ENCODE assay signal across 1 cellular context in genomic region chr2:191758420-191759199, GRCh38.
TF ChIP-seq lines count a peak whose summit lies in the region.

No MANE protein-coding gene starts in this region.

TF ChIP-seq in HepG2, 621 proteins besides CTCF, POLR2A, EP300 and RAD21 (continued from another document):
- no peak for TF ChIP-seq ZNF547 (CRISPR knock-in tag; IDR thresholded peaks at IDR 0.05)
- TF ChIP-seq ZNF790 (CRISPR knock-in tag; IDR thresholded peaks at IDR 0.05; ENCODE audit: borderline replicate concordance): no peak
- TF ChIP-seq RBM39 (IDR thresholded peaks at IDR 0.05; ENCODE audit: low read depth, low read length, poor library complexity, severe bottlenecking): no peak
- no peak for TF ChIP-seq NCOR1 (IDR thresholded peaks at IDR 0.05; ENCODE audit: borderline replicate concordance, low read length)
- TF ChIP-seq ZSCAN29 (CRISPR knock-in tag; conservative IDR thresholded peaks at IDR 0.05): no peak
- no peak for TF ChIP-seq CBX2 (IDR thresholded peaks at IDR 0.05; ENCODE audit: low read depth, low read length)
- peak; percentile 62; the same call in 1 of the 2 replicates for TF ChIP-seq CBX2 (CRISPR knock-in tag; IDR thresholded peaks at IDR 0.05; ENCODE audit: low read depth)
- no peak for TF ChIP-seq ZNF770 (CRISPR knock-in tag; IDR thresholded peaks at IDR 0.05)
- TF ChIP-seq HDAC1 (CRISPR knock-in tag; IDR thresholded peaks at IDR 0.05): no peak
- TF ChIP-seq ZFP91 (CRISPR knock-in tag; IDR thresholded peaks at IDR 0.05; ENCODE audit: borderline replicate concordance): no peak
- TF ChIP-seq KLF6 (CRISPR knock-in tag; IDR thresholded peaks at IDR 0.05): no peak
- no peak for TF ChIP-seq ETS1 (CRISPR knock-in tag; IDR thresholded peaks at IDR 0.05)
- TF ChIP-seq NR1H2 (CRISPR knock-in tag; IDR thresholded peaks at IDR 0.05; ENCODE audit: borderline replicate concordance, low read depth): no peak
- peak; percentile 88 for TF ChIP-seq XRCC5 (optimal IDR thresholded peaks at IDR 0.05; ENCODE audit: low read length)
- no peak for TF ChIP-seq ARNT (IDR thresholded peaks at IDR 0.05)
- no peak for TF ChIP-seq FOXC1 (CRISPR knock-in tag; IDR thresholded peaks at IDR 0.05; ENCODE audit: borderline replicate concordance)
- 0 out of 2 replicates have a peak, but pooled peaks have one; percentile 35 for TF ChIP-seq TGIF2 (CRISPR knock-in tag; IDR thresholded peaks at IDR 0.05)
- no peak for TF ChIP-seq GABPA (IDR thresholded peaks at IDR 0.05; ENCODE audit: low read depth, low read length)
- TF ChIP-seq GABPA (CRISPR knock-in tag; IDR thresholded peaks at IDR 0.05; ENCODE audit: low read depth): no peak
- no peak for TF ChIP-seq KAT7 (CRISPR knock-in tag; IDR thresholded peaks at IDR 0.05; ENCODE audit: borderline replicate concordance)
- TF ChIP-seq ZNF12 (CRISPR knock-in tag; IDR thresholded peaks at IDR 0.05): 0 out of 2 replicates have a peak, but pooled peaks have one; percentile 27
- no peak for TF ChIP-seq WIZ (CRISPR knock-in tag; IDR thresholded peaks at IDR 0.05)
- TF ChIP-seq MTF2 (CRISPR knock-in tag; IDR thresholded peaks at IDR 0.05; ENCODE audit: borderline replicate concordance): no peak
- TF ChIP-seq ZNF142 (CRISPR knock-in tag; IDR thresholded peaks at IDR 0.05): no peak
- no peak for TF ChIP-seq FOXK2 (IDR thresholded peaks at IDR 0.05)
- TF ChIP-seq HNRNPH1 (optimal IDR thresholded peaks at IDR 0.05; ENCODE audit: low read depth, low read length): no peak
- no peak for TF ChIP-seq NAIF1 (CRISPR knock-in tag; IDR thresholded peaks at IDR 0.05; ENCODE audit: borderline replicate concordance)
- no peak for TF ChIP-seq PLRG1 (conservative IDR thresholded peaks at IDR 0.05)
- no peak for TF ChIP-seq ZNF704 (CRISPR knock-in tag; IDR thresholded peaks at IDR 0.05; ENCODE audit: borderline replicate concordance)
- TF ChIP-seq PAF1 (CRISPR knock-in tag; IDR thresholded peaks at IDR 0.05): no peak
- no peak for TF ChIP-seq ZNF3 (CRISPR knock-in tag; IDR thresholded peaks at IDR 0.05)
- no peak for TF ChIP-seq ZNF180 (CRISPR knock-in tag; IDR thresholded peaks at IDR 0.05; ENCODE audit: borderline replicate concordance, low read depth)
- TF ChIP-seq GATAD2A (CRISPR knock-in tag; IDR thresholded peaks at IDR 0.05): peak; percentile 35; the same call in 1 of the 2 replicates
- TF ChIP-seq ZNF616 (CRISPR knock-in tag; IDR thresholded peaks at IDR 0.05; ENCODE audit: low read depth): no peak
- TF ChIP-seq HCFC1 (IDR thresholded peaks at IDR 0.05; ENCODE audit: low read depth, low read length): no peak
- 0 out of 2 replicates have a peak, but pooled peaks have one; percentile 35 for TF ChIP-seq DNMT3B (CRISPR knock-in tag; conservative IDR thresholded peaks at IDR 0.05)
- TF ChIP-seq, protein P1, sequence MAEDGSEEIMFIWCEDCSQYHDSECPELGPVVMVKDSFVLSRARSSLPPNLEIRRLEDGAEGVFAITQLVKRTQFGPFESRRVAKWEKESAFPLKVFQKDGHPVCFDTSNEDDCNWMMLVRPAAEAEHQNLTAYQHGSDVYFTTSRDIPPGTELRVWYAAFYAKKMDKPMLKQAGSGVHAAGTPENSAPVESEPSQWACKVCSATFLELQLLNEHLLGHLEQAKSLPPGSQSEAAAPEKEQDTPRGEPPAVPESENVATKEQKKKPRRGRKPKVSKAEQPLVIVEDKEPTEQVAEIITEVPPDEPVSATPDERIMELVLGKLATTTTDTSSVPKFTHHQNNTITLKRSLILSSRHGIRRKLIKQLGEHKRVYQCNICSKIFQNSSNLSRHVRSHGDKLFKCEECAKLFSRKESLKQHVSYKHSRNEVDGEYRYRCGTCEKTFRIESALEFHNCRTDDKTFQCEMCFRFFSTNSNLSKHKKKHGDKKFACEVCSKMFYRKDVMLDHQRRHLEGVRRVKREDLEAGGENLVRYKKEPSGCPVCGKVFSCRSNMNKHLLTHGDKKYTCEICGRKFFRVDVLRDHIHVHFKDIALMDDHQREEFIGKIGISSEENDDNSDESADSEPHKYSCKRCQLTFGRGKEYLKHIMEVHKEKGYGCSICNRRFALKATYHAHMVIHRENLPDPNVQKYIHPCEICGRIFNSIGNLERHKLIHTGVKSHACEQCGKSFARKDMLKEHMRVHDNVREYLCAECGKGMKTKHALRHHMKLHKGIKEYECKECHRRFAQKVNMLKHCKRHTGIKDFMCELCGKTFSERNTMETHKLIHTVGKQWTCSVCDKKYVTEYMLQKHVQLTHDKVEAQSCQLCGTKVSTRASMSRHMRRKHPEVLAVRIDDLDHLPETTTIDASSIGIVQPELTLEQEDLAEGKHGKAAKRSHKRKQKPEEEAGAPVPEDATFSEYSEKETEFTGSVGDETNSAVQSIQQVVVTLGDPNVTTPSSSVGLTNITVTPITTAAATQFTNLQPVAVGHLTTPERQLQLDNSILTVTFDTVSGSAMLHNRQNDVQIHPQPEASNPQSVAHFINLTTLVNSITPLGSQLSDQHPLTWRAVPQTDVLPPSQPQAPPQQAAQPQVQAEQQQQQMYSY (CRISPR knock-in tag; IDR thresholded peaks at IDR 0.05): no peak
- TF ChIP-seq ZBTB7B (CRISPR knock-in tag; IDR thresholded peaks at IDR 0.05): no peak
- TF ChIP-seq, protein P2, sequence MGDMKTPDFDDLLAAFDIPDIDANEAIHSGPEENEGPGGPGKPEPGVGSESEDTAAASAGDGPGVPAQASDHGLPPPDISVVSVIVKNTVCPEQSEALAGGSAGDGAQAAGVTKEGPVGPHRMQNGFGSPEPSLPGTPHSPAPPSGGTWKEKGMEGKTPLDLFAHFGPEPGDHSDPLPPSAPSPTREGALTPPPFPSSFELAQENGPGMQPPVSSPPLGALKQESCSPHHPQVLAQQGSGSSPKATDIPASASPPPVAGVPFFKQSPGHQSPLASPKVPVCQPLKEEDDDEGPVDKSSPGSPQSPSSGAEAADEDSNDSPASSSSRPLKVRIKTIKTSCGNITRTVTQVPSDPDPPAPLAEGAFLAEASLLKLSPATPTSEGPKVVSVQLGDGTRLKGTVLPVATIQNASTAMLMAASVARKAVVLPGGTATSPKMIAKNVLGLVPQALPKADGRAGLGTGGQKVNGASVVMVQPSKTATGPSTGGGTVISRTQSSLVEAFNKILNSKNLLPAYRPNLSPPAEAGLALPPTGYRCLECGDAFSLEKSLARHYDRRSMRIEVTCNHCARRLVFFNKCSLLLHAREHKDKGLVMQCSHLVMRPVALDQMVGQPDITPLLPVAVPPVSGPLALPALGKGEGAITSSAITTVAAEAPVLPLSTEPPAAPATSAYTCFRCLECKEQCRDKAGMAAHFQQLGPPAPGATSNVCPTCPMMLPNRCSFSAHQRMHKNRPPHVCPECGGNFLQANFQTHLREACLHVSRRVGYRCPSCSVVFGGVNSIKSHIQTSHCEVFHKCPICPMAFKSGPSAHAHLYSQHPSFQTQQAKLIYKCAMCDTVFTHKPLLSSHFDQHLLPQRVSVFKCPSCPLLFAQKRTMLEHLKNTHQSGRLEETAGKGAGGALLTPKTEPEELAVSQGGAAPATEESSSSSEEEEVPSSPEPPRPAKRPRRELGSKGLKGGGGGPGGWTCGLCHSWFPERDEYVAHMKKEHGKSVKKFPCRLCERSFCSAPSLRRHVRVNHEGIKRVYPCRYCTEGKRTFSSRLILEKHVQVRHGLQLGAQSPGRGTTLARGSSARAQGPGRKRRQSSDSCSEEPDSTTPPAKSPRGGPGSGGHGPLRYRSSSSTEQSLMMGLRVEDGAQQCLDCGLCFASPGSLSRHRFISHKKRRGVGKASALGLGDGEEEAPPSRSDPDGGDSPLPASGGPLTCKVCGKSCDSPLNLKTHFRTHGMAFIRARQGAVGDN (CRISPR knock-in tag; IDR thresholded peaks at IDR 0.05): no peak
